In genomic region chr10:69455009-69455763, GRCh38 we compare ENCODE assay signal across 1 cellular context.
TF ChIP-seq lines count a peak whose summit lies in the region.

No MANE protein-coding gene starts in this region.

TF ChIP-seq in endothelial cell of umbilical vein, 7 proteins besides CTCF, POLR2A, EP300 and RAD21:
- TF ChIP-seq MYC (IDR thresholded peaks at IDR 0.05; ENCODE audit: low read depth, low read length) (no peak), GATA2 (IDR thresholded peaks at IDR 0.05; ENCODE audit: insufficient read depth, insufficient read length, low read depth, low read length) (no peak), EZH2 (IDR thresholded peaks at IDR 0.05; ENCODE audit: borderline replicate concordance, low read depth, low read length, severe bottlenecking) (no peak), POLR2AphosphoS5 (IDR thresholded peaks at IDR 0.05; ENCODE audit: insufficient read depth, low read depth, low read length) (no peak), FOS (IDR thresholded peaks at IDR 0.05; ENCODE audit: borderline replicate concordance, insufficient read depth, low read length) (no peak), JUN (IDR thresholded peaks at IDR 0.05; ENCODE audit: borderline replicate concordance, insufficient read depth, insufficient read length, low read depth) (no peak)
- TF ChIP-seq, protein P1, sequence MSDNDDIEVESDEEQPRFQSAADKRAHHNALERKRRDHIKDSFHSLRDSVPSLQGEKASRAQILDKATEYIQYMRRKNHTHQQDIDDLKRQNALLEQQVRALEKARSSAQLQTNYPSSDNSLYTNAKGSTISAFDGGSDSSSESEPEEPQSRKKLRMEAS (IDR thresholded peaks at IDR 0.05; ENCODE audit: insufficient read depth, insufficient read length), result no peak
